Comparison of ENCODE assay signal across 22 cellular contexts in genomic region chr3:105606052-105606451, GRCh38.
A peak's percentile ranks its signal among the peaks of the same experiment; 100 is the strongest.
DNase-seq lines count a peak whose midpoint lies in the region; ATAC-seq and TF ChIP-seq lines count a peak whose summit lies in the region.
"Had no signal": no experiment of that assay in that cellular context is flagged by ENCODE, and none has a peak within 500 bp of the region (broad histone marks: within the 10 kb centered on the region; RNA-seq: fewer than 3 reads in every experiment).

No MANE protein-coding gene starts in this region.

- CTCF ChIA-PET in AG04450 (lab: Charles Lee): no interaction called here
- CTCF ChIA-PET in activated CD4-positive, alpha-beta T cell treated with anti-CD3 and anti-CD28 coated beads for 36 hours (lab: Charles Lee): no interaction called here

- H3K27ac Mint-ChIP-seq in HFFc6 (no peak overlapping the region), immature natural killer cell (no peak overlapping the region)
- H3K27ac Mint-ChIP-seq in activated CD4-positive, alpha-beta T cell treated with anti-CD3 and anti-CD28 coated beads for 36 hours: no peak overlapping the region
- H3K27ac Mint-ChIP-seq: activated naive CD4-positive, alpha-beta T cell treated with anti-CD3 and anti-CD28 coated beads, Interleukin-2, amount 10 ng/mL, durations not matched to agents 7 days and 5 days; CD14-positive monocyte had no signal

- no peak for TF ChIP-seq CTCF in AG04450 (IDR thresholded peaks at IDR 0.05; ENCODE audit: low read depth, low read length)
- no peak for TF ChIP-seq CTCF in HFFc6 (IDR thresholded peaks at IDR 0.05)
- TF ChIP-seq CTCF in astrocyte of the spinal cord (IDR thresholded peaks at IDR 0.05; ENCODE audit: low read depth, low read length): no peak
- TF ChIP-seq CTCF in foreskin keratinocyte (conservative IDR thresholded peaks at IDR 0.05): no peak
- TF ChIP-seq CTCF in esophagus squamous epithelium (IDR thresholded peaks at IDR 0.05): no peak

- H3K4me3 ChIP-seq in AG04450 (ENCODE audit: low read depth, low read length) (no peak overlapping the region), astrocyte of the spinal cord (ENCODE audit: low read depth, low read length) (no peak overlapping the region), esophagus squamous epithelium (no peak overlapping the region)
- H3K4me3 ChIP-seq: colonic mucosa, gastroesophageal sphincter, GM12878, right atrium auricular region had no signal

- H3K9me3 Mint-ChIP-seq in HFFc6 (no peaks in the 10 kb centered on the region), immature natural killer cell (peaks cover 0 to 2% (median 0%) of the 10 kb centered on the region in 6 donors)
- H3K9me3 Mint-ChIP-seq in activated CD4-positive, alpha-beta T cell treated with anti-CD3 and anti-CD28 coated beads for 36 hours (ENCODE audit: low read depth): no peaks in the 10 kb centered on the region
- H3K9me3 Mint-ChIP-seq: activated naive CD4-positive, alpha-beta T cell treated with anti-CD3 and anti-CD28 coated beads, Interleukin-2, amount 10 ng/mL, durations not matched to agents 7 days and 5 days had no signal

- POLR2A ChIA-PET in AG04450 (lab: Yijun Ruan, JAX): no interaction called here
- POLR2A ChIA-PET in activated CD4-positive, alpha-beta T cell treated with anti-CD3 and anti-CD28 coated beads for 36 hours (lab: Charles Lee): no interaction called here

- in situ Hi-C loops in astrocyte of the spinal cord (cut with HindIII; ENCODE audit: low sequenced_read_pairs): no loop called here

- no peak for TF ChIP-seq POLR2A in esophagus squamous epithelium (IDR thresholded peaks at IDR 0.05)

- peaks cover 4% of the 10 kb centered on the region; the same call in 1 of the 2 replicates for H3K27me3 Mint-ChIP-seq in HFFc6 (ENCODE audit: insufficient read depth)
- peaks cover 0 to 4% (median 3%) of the 10 kb centered on the region in 3 donors for H3K27me3 Mint-ChIP-seq in immature natural killer cell (ENCODE audit: low read depth in 3 of 3)
- peaks cover 3% of the 10 kb centered on the region for H3K27me3 Mint-ChIP-seq in activated CD4-positive, alpha-beta T cell treated with anti-CD3 and anti-CD28 coated beads for 36 hours
- H3K27me3 Mint-ChIP-seq: activated naive CD4-positive, alpha-beta T cell treated with anti-CD3 and anti-CD28 coated beads, Interleukin-2, amount 10 ng/mL, durations not matched to agents 7 days and 5 days had no signal

- H3K27ac ChIP-seq in AG04450 (ENCODE audit: low read depth, low read length) (no peak overlapping the region), foreskin keratinocyte (no peak overlapping the region), esophagus squamous epithelium (no peak overlapping the region)
- H3K27ac ChIP-seq: colonic mucosa, gastroesophageal sphincter, right atrium auricular region had no signal

- H3K36me3 Mint-ChIP-seq in HFFc6 (ENCODE audit: low read depth): no peaks in the 10 kb centered on the region
- H3K36me3 Mint-ChIP-seq in immature natural killer cell: no peaks in the 10 kb centered on the region
- no peaks in the 10 kb centered on the region for H3K36me3 Mint-ChIP-seq in activated CD4-positive, alpha-beta T cell treated with anti-CD3 and anti-CD28 coated beads for 36 hours (ENCODE audit: low read depth)
- H3K36me3 Mint-ChIP-seq: activated naive CD4-positive, alpha-beta T cell treated with anti-CD3 and anti-CD28 coated beads, Interleukin-2, amount 10 ng/mL, durations not matched to agents 7 days and 5 days; CD14-positive monocyte had no signal

- no peaks in the 10 kb centered on the region; the same call in 1 of the 2 replicates for H3K9me3 ChIP-seq in AG04450 (ENCODE audit: control insufficient read depth, insufficient read depth, low read length)
- no peaks in the 10 kb centered on the region for H3K9me3 ChIP-seq in esophagus squamous epithelium
- H3K9me3 ChIP-seq: colonic mucosa, gastroesophageal sphincter, right atrium auricular region had no signal

- H3K4me3 Mint-ChIP-seq in HFFc6 (no peak overlapping the region), immature natural killer cell (no peak overlapping the region)
- no peak overlapping the region for H3K4me3 Mint-ChIP-seq in activated CD4-positive, alpha-beta T cell treated with anti-CD3 and anti-CD28 coated beads for 36 hours
- H3K4me3 Mint-ChIP-seq: activated naive CD4-positive, alpha-beta T cell treated with anti-CD3 and anti-CD28 coated beads, Interleukin-2, amount 10 ng/mL, durations not matched to agents 7 days and 5 days; CD14-positive monocyte had no signal

- H3K36me3 ChIP-seq in esophagus squamous epithelium: no peaks in the 10 kb centered on the region
- H3K36me3 ChIP-seq: colonic mucosa, gastroesophageal sphincter, right atrium auricular region had no signal

- peak; percentile 21 for DNase-seq in AG04450 (ENCODE audit: low read depth, low spot score)
- peak; percentile 67 for DNase-seq in HFFc6
- DNase-seq in astrocyte of the spinal cord (ENCODE audit: low read depth, low spot score): peak; percentile 64
- peak in 1 of 2 donors; percentile 50 for DNase-seq in foreskin keratinocyte
- DNase-seq in immature natural killer cell: no peak
- DNase-seq in activated CD4-positive, alpha-beta T cell treated with anti-CD3 and anti-CD28 coated beads for 36 hours: no peak
- no peak for DNase-seq in esophagus squamous epithelium (lab: John Stamatoyannopoulos, UW)
- DNase-seq in SW480 (ENCODE audit: low spot score): no peak
- DNase-seq: activated CD4-positive, alpha-beta T cell treated with anti-CD3 and anti-CD28 coated beads for 1 hour; activated naive CD4-positive, alpha-beta T cell treated with anti-CD3 and anti-CD28 coated beads, Interleukin-2, amount 10 ng/mL, durations not matched to agents 7 days and 5 days; activated T-cell treated with anti-CD3 and anti-CD28 coated beads, Interleukin-2, amount 50 U/mL, for 48 hours; colonic mucosa; Kasumi-1; kidney; NCI-H524 treated with DMSO at 0.1 percent for 48 hours; occipital lobe; RPMI8226 had no signal

- H3K27me3 ChIP-seq in AG04450 (ENCODE audit: control insufficient read depth, insufficient read depth, low read length): no peaks in the 10 kb centered on the region
- no peaks in the 10 kb centered on the region for H3K27me3 ChIP-seq in foreskin keratinocyte
- H3K27me3 ChIP-seq in esophagus squamous epithelium: no peaks in the 10 kb centered on the region
- H3K27me3 ChIP-seq: colonic mucosa, gastroesophageal sphincter, right atrium auricular region had no signal

- ATAC-seq in foreskin keratinocyte: peak; percentile 46
- ATAC-seq in activated CD4-positive, alpha-beta T cell treated with anti-CD3 and anti-CD28 coated beads for 36 hours: no peak
- ATAC-seq: gastroesophageal sphincter, GM12878, SK-N-SH treated with all-trans-retinoic acid at 6 μM for 48 hours had no signal

- peaks cover under 1% of the 10 kb centered on the region for H3K4me1 ChIP-seq in foreskin keratinocyte
- peaks cover 0 to under 1% (median 0%) of the 10 kb centered on the region in 3 donors for H3K4me1 ChIP-seq in esophagus squamous epithelium
- H3K4me1 ChIP-seq: colonic mucosa, gastroesophageal sphincter, right atrium auricular region had no signal

- H3K4me1 Mint-ChIP-seq in HFFc6 (ENCODE audit: low read depth) (peaks cover 29% of the 10 kb centered on the region), immature natural killer cell (no peaks in the 10 kb centered on the region)
- H3K4me1 Mint-ChIP-seq in activated CD4-positive, alpha-beta T cell treated with anti-CD3 and anti-CD28 coated beads for 36 hours: no peaks in the 10 kb centered on the region
- H3K4me1 Mint-ChIP-seq: activated naive CD4-positive, alpha-beta T cell treated with anti-CD3 and anti-CD28 coated beads, Interleukin-2, amount 10 ng/mL, durations not matched to agents 7 days and 5 days; CD14-positive monocyte had no signal

- intact Hi-C loops in activated CD4-positive, alpha-beta T cell treated with anti-CD3 and anti-CD28 coated beads for 36 hours (cut with DNase I, micrococcal nuclease): no loop called here
- intact Hi-C loops in esophagus squamous epithelium (cut with DNase I): no loop called here

Comparison
In these comparisons a context has a peak if more than half of its experiments do, and no peak if none do; other contexts are left out.
1. DNase-seq: peak in AG04450 (single experiment), HFFc6 (single experiment) and astrocyte of the spinal cord (single experiment); none in immature natural killer cell (0 of 3), activated CD4-positive, alpha-beta T cell treated with anti-CD3 and anti-CD28 coated beads for 36 hours (single experiment), esophagus squamous epithelium (single experiment) and SW480 (single experiment).